8 cellular contexts compared by ENCODE assay signal in genomic region chr1:46203738-46204405, GRCh38. TPM values are rescaled to one million over a fixed set of nuclear protein-coding genes. Genes with fewer than 3 reads are reported as not detected.
DNase-seq lines count a peak whose midpoint lies in the region; ATAC-seq and TF ChIP-seq lines count a peak whose summit lies in the region.

No MANE protein-coding gene starts in this region.

- peaks cover 0 to 18% (median 12%) of the 10 kb centered on the region in 11 experiments; a peak in 15 of 22 replicates for H3K27me3 ChIP-seq in BLaER1 treated with 17β-estradiol and CSF1 and Interleukin-3, amounts not matched to agents 10 nM and 100 nM
- H3K27me3 ChIP-seq in osteoblast (ENCODE audit: insufficient read depth, low read length): no peaks in the 10 kb centered on the region

- H3K4me1 ChIP-seq in BLaER1 treated with 17β-estradiol and CSF1 and Interleukin-3, amounts not matched to agents 10 nM and 100 nM: peaks cover 31 to 50% (median 42%) of the 10 kb centered on the region in 10 experiments
- H3K4me1 ChIP-seq in osteoblast (ENCODE audit: insufficient read depth, low read length): peaks cover 12% of the 10 kb centered on the region

- DNase-seq in RPMI7951 (ENCODE audit: low read depth) (peak; percentile 15), fibroblast of peridontal ligament (ENCODE audit: extremely low read depth) (peak; percentile 24), osteoblast (ENCODE audit: insufficient read length, low spot score, missing footprints) (peak; percentile 76), NCI-H526 treated with DMSO at 0.1 percent for 48 hours (lab: John Stamatoyannopoulos, UW) (no peak), OCI-M2 (lab: John Stamatoyannopoulos, UW; ENCODE audit: unreplicated experiment) (no peak), SKM-1 treated with dmso at 0.1 percent for 144 hours (lab: John Stamatoyannopoulos, UW; ENCODE audit: unreplicated experiment) (no peak)

- peaks cover 11% of the 10 kb centered on the region for H3K79me2 ChIP-seq in osteoblast (ENCODE audit: insufficient read depth, low read length)

- no peaks in the 10 kb centered on the region for H3K9me3 ChIP-seq in BLaER1 treated with 17β-estradiol and CSF1 and Interleukin-3, amounts not matched to agents 10 nM and 100 nM (replicated peaks in 1 of 11)
- no peaks in the 10 kb centered on the region for H3K9me3 ChIP-seq in osteoblast (ENCODE audit: low read depth, low read length)

- TF ChIP-seq CTCF in osteoblast (IDR thresholded peaks at IDR 0.05; ENCODE audit: extremely low read depth, low read depth, low read length): no peak

- peak overlapping the region in 1 of 11 experiments; percentile 26; a peak in 1 of 22 replicates for H3K27ac ChIP-seq in BLaER1 treated with 17β-estradiol and CSF1 and Interleukin-3, amounts not matched to agents 10 nM and 100 nM
- peak overlapping the region; percentile 13 for H3K27ac ChIP-seq in osteoblast (ENCODE audit: low read depth, low read length)

- H3K9ac ChIP-seq in BLaER1 treated with 17β-estradiol and CSF1 and Interleukin-3, amounts not matched to agents 10 nM and 100 nM: peak overlapping the region in 10 of 11 experiments; percentile 54 to 83 (median 71); a peak in 18 of 22 replicates

- peak overlapping the region; percentile 54 to 76 (median 69); a peak in 19 of 20 replicates for H3K4me3 ChIP-seq in BLaER1 treated with 17β-estradiol and CSF1 and Interleukin-3, amounts not matched to agents 10 nM and 100 nM
- H3K4me3 ChIP-seq in osteoblast (ENCODE audit: insufficient read depth, low read length): peak overlapping the region; percentile 97

- H2AFZ ChIP-seq in osteoblast (ENCODE audit: low read length): peak overlapping the region; percentile 99

- no peaks in the 10 kb centered on the region for H4K20me1 ChIP-seq in BLaER1 treated with 17β-estradiol and CSF1 and Interleukin-3, amounts not matched to agents 10 nM and 100 nM
- peaks cover 5% of the 10 kb centered on the region for H4K20me1 ChIP-seq in osteoblast (ENCODE audit: insufficient read depth, low read length)

- H3K36me3 ChIP-seq in BLaER1 treated with 17β-estradiol and CSF1 and Interleukin-3, amounts not matched to agents 10 nM and 100 nM: no peaks in the 10 kb centered on the region
- peaks cover 4% of the 10 kb centered on the region for H3K36me3 ChIP-seq in osteoblast (ENCODE audit: insufficient read depth, low read length)

- H3K4me2 ChIP-seq in BLaER1 treated with 17β-estradiol and CSF1 and Interleukin-3, amounts not matched to agents 10 nM and 100 nM: peak overlapping the region; percentile 91 to 99 (median 98)
- H3K4me2 ChIP-seq in osteoblast (ENCODE audit: insufficient read depth, low read length): peak overlapping the region; percentile 98

- ATAC-seq in HG03457 (IDR thresholded peaks at IDR 0.05; ENCODE audit: unreplicated experiment): no peak

RNA-seq across cellular contexts. Expression of gene LURAP1, which starts 0.7 kb away (rescaled TPM):
- total RNA-seq in RPMI7951 (2014; rRNA removed; shearing (Covaris generic)): 4.4 and 4.5 TPM in 2 replicates
- total RNA-seq in osteoblast: 4.1 and 4.3 TPM in 2 replicates

RNA-seq across cellular contexts. Expression of gene POMGNT1, which starts 5.6 kb away (rescaled TPM):
- total RNA-seq in RPMI7951 (2014; rRNA removed; shearing (Covaris generic)): 52.9 and 57.0 TPM in 2 replicates
- 43.9 and 45.6 TPM in 2 replicates for total RNA-seq in osteoblast

RNA-seq across cellular contexts. Expression of gene P3R3URF, which starts 27.6 kb away (rescaled TPM):
- total RNA-seq in RPMI7951 (2014; rRNA removed; shearing (Covaris generic)): not detected in 2 replicates
- not detected in 2 replicates for total RNA-seq in osteoblast

RNA-seq across cellular contexts. Expression of gene TSPAN1, which starts 29.0 kb away (rescaled TPM):
- total RNA-seq in RPMI7951 (2014; rRNA removed; shearing (Covaris generic)): 0.48 TPM in 1 of 2 replicates, not detected in the other
- 0.59 and 1.1 TPM in 2 replicates for total RNA-seq in osteoblast

RNA-seq across cellular contexts. Expression of gene RAD54L, which starts 43.7 kb away (rescaled TPM):
- 12.7 and 13.1 TPM in 2 replicates for total RNA-seq in RPMI7951 (2014; rRNA removed; shearing (Covaris generic))
- 0.59 and 1.4 TPM in 2 replicates for total RNA-seq in osteoblast

Comparison
In these comparisons a context has a peak if more than half of its experiments do, and no peak if none do; other contexts are left out.
1. DNase-seq: peak in RPMI7951 (single experiment), fibroblast of peridontal ligament (single experiment) and osteoblast (single experiment); none in NCI-H526 treated with DMSO at 0.1 percent for 48 hours (single experiment), OCI-M2 (single experiment) and SKM-1 treated with dmso at 0.1 percent for 144 hours (single experiment).